18 cellular contexts compared by ENCODE assay signal in genomic region chr6:16873698-16874097, GRCh38.
"Had no signal": no experiment of that assay in that cellular context is flagged by ENCODE, and none has a peak within 500 bp of the region (broad histone marks: within the 10 kb centered on the region; RNA-seq: fewer than 3 reads in every experiment).

No MANE protein-coding gene starts in this region.

- H3K4me1 ChIP-seq: prostate gland, right atrium auricular region, sigmoid colon, tibial nerve, upper lobe of left lung had no signal

- DNase-seq: dorsolateral prefrontal cortex; effector CD4-positive, alpha-beta T cell; naive thymus-derived CD4-positive, alpha-beta T cell; sigmoid colon; small intestine; stimulated activated CD4-positive, alpha-beta T cell treated with anti-CD3 and anti-CD28 coated beads, Interleukin-15, amount 100 ng/mL, for 24 hours; stimulated activated CD4-positive, alpha-beta T cell treated with anti-CD3 and anti-CD28 coated beads, Interleukin-2, amount 100 ng/mL, for 48 hours; stimulated activated naive B cell treated with anti-CD40 and anti-IgM and Interleukin-4, amounts not matched to agents 10 μg/mL and 1 μg/mL and 100 μg/mL, for 72 hours; upper lobe of left lung had no signal

- H3K9me3 ChIP-seq: prostate gland, right atrium auricular region, thoracic aorta had no signal

- H3K4me3 Mint-ChIP-seq: memory B cell; naive thymus-derived CD4-positive, alpha-beta T cell; nephron; neural progenitor cell; stimulated activated naive B cell treated with anti-CD40 and anti-IgM and Interleukin-4, amounts not matched to agents 10 μg/mL and 1 μg/mL and 100 μg/mL, for 72 hours; stimulated activated naive CD8-positive, alpha-beta T cell treated with anti-CD3 and anti-CD28 coated beads, Interleukin-15, Interleukin-2, amounts not matched to agents 100 ng/mL and 50 ng/mL, for 24 hours had no signal

- H3K36me3 ChIP-seq: neural progenitor cell, prostate gland, right atrium auricular region, sigmoid colon, thoracic aorta, tibial nerve, upper lobe of left lung had no signal

- ATAC-seq: naive thymus-derived CD4-positive, alpha-beta T cell; stimulated activated naive B cell treated with anti-CD40 and anti-IgM and Interleukin-4, amounts not matched to agents 10 μg/mL and 1 μg/mL and 100 μg/mL, for 72 hours had no signal

- H3K36me3 Mint-ChIP-seq: memory B cell; neural progenitor cell; stimulated activated naive B cell treated with anti-CD40 and anti-IgM and Interleukin-4, amounts not matched to agents 10 μg/mL and 1 μg/mL and 100 μg/mL, for 72 hours had no signal

- H3K4me3 ChIP-seq: dorsolateral prefrontal cortex, lung, neural progenitor cell, prostate gland, right atrium auricular region, sigmoid colon, thoracic aorta, tibial nerve, upper lobe of left lung had no signal

- H3K4me1 Mint-ChIP-seq: memory B cell; naive thymus-derived CD4-positive, alpha-beta T cell; neural progenitor cell; stimulated activated naive B cell treated with anti-CD40 and anti-IgM and Interleukin-4, amounts not matched to agents 10 μg/mL and 1 μg/mL and 100 μg/mL, for 72 hours had no signal

- H3K27ac ChIP-seq: dorsolateral prefrontal cortex, neural progenitor cell, prostate gland, right atrium auricular region, sigmoid colon, thoracic aorta, tibial nerve, upper lobe of left lung had no signal
